ENCODE assay signal across 11 cellular contexts in genomic region chr5:39648539-39649200, GRCh38.
A peak's percentile ranks its signal among the peaks of the same experiment; 100 is the strongest.
DNase-seq lines count a peak whose midpoint lies in the region; ATAC-seq and TF ChIP-seq lines count a peak whose summit lies in the region.
"Had no signal": no experiment of that assay in that cellular context is flagged by ENCODE, and none has a peak within 500 bp of the region (broad histone marks: within the 10 kb centered on the region; RNA-seq: fewer than 3 reads in every experiment).

No MANE protein-coding gene starts in this region.

- POLR2A ChIA-PET in PC-3 (lab: Charles Lee; ENCODE audit: unreplicated experiment) = no interaction called here

- H3F3A ChIP-seq in PC-3 (ENCODE audit: low read length, unreplicated experiment) = no peaks in the 10 kb centered on the region

- no peak overlapping the region for H3K27ac Mint-ChIP-seq in H9

- H4K20me1 ChIP-seq in H9 (ENCODE audit: control insufficient read depth, insufficient read depth, insufficient read length) (no peaks in the 10 kb centered on the region), PC-3 (ENCODE audit: low read length) (no peaks in the 10 kb centered on the region)

- no peak overlapping the region for H3K14ac ChIP-seq in H9 (ENCODE audit: insufficient read depth, low read length)

- intact Hi-C loops in PC-3 (cut with micrococcal nuclease) = loop anchor here (1.0 to 5.0 kb wide), 5 partner anchors 48 to 1088 kb away; no protein-coding TSS in a partner anchor

- H2BK20ac ChIP-seq in H9 (ENCODE audit: low read depth, low read length, poor library complexity, severe bottlenecking) = no peak overlapping the region

- no peaks in the 10 kb centered on the region for H3K27me3 Mint-ChIP-seq in H9 (ENCODE audit: low read depth)

- no peaks in the 10 kb centered on the region for H3K4me1 Mint-ChIP-seq in H9

- peak; percentile 97 for ATAC-seq in PC-3
- ATAC-seq in GM19395 (IDR thresholded peaks at IDR 0.05; ENCODE audit: unreplicated experiment) = no peak

- H2BK15ac ChIP-seq in H9 (ENCODE audit: low read depth, low read length) = no peak overlapping the region

- no peaks in the 10 kb centered on the region for H3K27me3 ChIP-seq in H9 (ENCODE audit: insufficient read depth, low read length)
- H3K27me3 ChIP-seq in PC-3 (ENCODE audit: low read length) = no peaks in the 10 kb centered on the region
- H3K27me3 ChIP-seq in BE2C = no peaks in the 10 kb centered on the region

- no peak overlapping the region for H4K91ac ChIP-seq in H9 (ENCODE audit: insufficient read length, low read depth, low read length)

- H2BK120ac ChIP-seq in H9 (ENCODE audit: low read depth, low read length, poor library complexity, severe bottlenecking) = no peak overlapping the region

- no peak overlapping the region for H4K5ac ChIP-seq in H9 (ENCODE audit: insufficient read length, low read depth, low read length)

- H3K4me2 ChIP-seq in H9 (ENCODE audit: insufficient read depth, insufficient read length, low read length) (no peak overlapping the region), PC-3 (ENCODE audit: low read length) (peak overlapping the region; percentile 33)

- WGBS in H9 (ENCODE audit: extremely low coverage, insufficient read length, low lambda C conversion rate) = no CpG with 5 or more reads among the region's 7 CpGs

- H3K9me2 ChIP-seq in PC-3 (replicated peaks; ENCODE audit: low read length) = no peaks in the 10 kb centered on the region

- H2AFZ ChIP-seq in H9 (ENCODE audit: low read length) (no peak overlapping the region), PC-3 (ENCODE audit: low read length) (peak overlapping the region; percentile 73)

- H3K9ac ChIP-seq in H9 (ENCODE audit: extremely low read depth, insufficient read length, low read length) (no peak overlapping the region), PC-3 (ENCODE audit: low read length) (peak overlapping the region; percentile 27)

- H3K4me3 Mint-ChIP-seq in H9 = no peak overlapping the region

- no peaks in the 10 kb centered on the region for H3K9me3 ChIP-seq in H9 (ENCODE audit: control insufficient read depth, low read depth, low read length)
- H3K9me3 ChIP-seq in PC-3 (ENCODE audit: low read length) = no peaks in the 10 kb centered on the region
- H3K9me3 ChIP-seq in BE2C = no peaks in the 10 kb centered on the region; the same call in 1 of the 2 replicates

- H4K8ac ChIP-seq in H9 (replicated peaks; ENCODE audit: insufficient read length, low read depth, low read length) = no peak overlapping the region

- H3K18ac ChIP-seq in H9 (ENCODE audit: insufficient read length, low read depth, low read length) = no peak overlapping the region

- no peak overlapping the region for H3T11ph ChIP-seq in H9 (ENCODE audit: low read length)

- H2BK5ac ChIP-seq in H9 (ENCODE audit: insufficient read length, low read length) = no peak overlapping the region

- no peak overlapping the region for H2AK5ac ChIP-seq in H9 (ENCODE audit: insufficient read length, low read length)

- no peak overlapping the region for H2BK12ac ChIP-seq in H9 (ENCODE audit: insufficient read length, low read depth, low read length)

- H3K27ac ChIP-seq in H9 (ENCODE audit: insufficient read length, low read depth, low read length) = no peak overlapping the region
- H3K27ac ChIP-seq in PC-3 (ENCODE audit: low read length) = peak overlapping the region; percentile 62

- no peaks in the 10 kb centered on the region for H3K23me2 ChIP-seq in H9 (ENCODE audit: insufficient read length, low read depth, low read length, poor library complexity, severe bottlenecking)

- peaks cover 4 to 5% of the 10 kb centered on the region in 2 experiments; a peak in 3 of 5 replicates for H3K9me3 Mint-ChIP-seq in H9

- H3K4ac ChIP-seq in H9 (ENCODE audit: low read depth, low read length) = no peak overlapping the region

- no peak overlapping the region for H3K23ac ChIP-seq in H9 (ENCODE audit: insufficient read length, low read depth, low read length)

- no peak overlapping the region for H3K4me3 ChIP-seq in PC-3 (ENCODE audit: low read length)
- no peak overlapping the region for H3K4me3 ChIP-seq in BE2C (ENCODE audit: low read depth, low read length)

- no TSS peak for BruUV-seq in PC-3 (replicated peaks; lab: Mats Ljungman, UMichigan)

- DNase-seq in COLO829 (ENCODE audit: low spot score) = peak; percentile 22
- DNase-seq in H9 = peak; percentile 38
- DNase-seq in PC-3 = peak; percentile 93
- peak; percentile 74 for DNase-seq in glomerular visceral epithelial cell (ENCODE audit: extremely low spot score)
- no peak for DNase-seq in AG20443 (ENCODE audit: low spot score)
- DNase-seq in ureter (ENCODE audit: low spot score) = no peak
- DNase-seq in BE2C = no peak
- DNase-seq: activated CD4-positive, alpha-beta T cell treated with anti-CD3 and anti-CD28 coated beads for 1 hour; amygdala; NCI-H526 had no signal

- H3K79me2 ChIP-seq in H9 (ENCODE audit: insufficient read depth, low read length) = no peaks in the 10 kb centered on the region
- H3K79me2 ChIP-seq in PC-3 (ENCODE audit: low read length) = no peaks in the 10 kb centered on the region

- CTCF ChIA-PET in PC-3 (lab: Charles Lee) = interaction anchor here (0.6 to 1.2 kb wide), 8 partner anchors 50 to 763 kb away, joined by 3 to 12 read pairs (median 6); no protein-coding TSS in a partner anchor

- H3K36me3 Mint-ChIP-seq in H9 (ENCODE audit: insufficient read depth in 1 of 3, low read depth in 3 of 3) = no peaks in the 10 kb centered on the region

- no peak overlapping the region for H3K56ac ChIP-seq in H9 (ENCODE audit: insufficient read length, low read depth, low read length)

- H3K4me1 ChIP-seq in H9 (ENCODE audit: insufficient read depth, low read length) = no peaks in the 10 kb centered on the region
- H3K4me1 ChIP-seq in PC-3 (ENCODE audit: insufficient read depth, low read length) = peaks cover 30% of the 10 kb centered on the region
- H3K4me1 ChIP-seq in BE2C = no peaks in the 10 kb centered on the region

- H3K79me1 ChIP-seq in H9 (ENCODE audit: insufficient read depth, low read depth, low read length, poor library complexity, severe bottlenecking) = no peaks in the 10 kb centered on the region

- H3K36me3 ChIP-seq in PC-3 (ENCODE audit: low read depth, low read length) (no peaks in the 10 kb centered on the region), BE2C (no peaks in the 10 kb centered on the region)

- TF ChIP-seq CTCF in H9 (conservative IDR thresholded peaks at IDR 0.05) (peak; percentile 24; the same call in 1 of the 3 replicates), PC-3 (conservative IDR thresholded peaks at IDR 0.05; ENCODE audit: low read depth, low read length) (peak; percentile 83), BE2C (IDR thresholded peaks at IDR 0.05; ENCODE audit: low read depth, low read length) (no peak)

Comparison
In these comparisons a context has a peak if more than half of its experiments do, and no peak if none do; other contexts are left out.
1. DNase-seq: peak in COLO829 (single experiment), H9 (single experiment), PC-3 (single experiment) and glomerular visceral epithelial cell (single experiment); none in AG20443 (single experiment), ureter (single experiment) and BE2C (single experiment).